16 cellular contexts compared by ENCODE assay signal in the genomic region with DNA sequence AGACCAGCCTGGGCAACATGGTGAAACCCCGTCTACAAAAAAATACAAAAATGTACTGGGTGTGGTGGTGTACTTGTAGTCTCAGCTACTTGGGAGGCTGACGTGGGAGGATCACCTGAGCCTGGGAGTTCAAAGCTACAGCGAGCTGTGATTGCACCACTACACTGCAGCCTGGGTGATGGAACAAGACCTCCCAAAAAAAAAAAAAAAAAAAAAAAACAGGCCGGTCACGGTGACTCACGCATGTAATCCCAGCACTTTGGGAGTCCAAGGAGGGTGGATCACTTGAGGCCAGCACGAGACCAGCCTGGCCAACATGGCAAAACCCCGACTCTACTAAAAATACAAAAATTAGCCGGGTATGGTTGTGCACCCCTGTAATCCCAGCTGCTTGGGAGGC.
"Had no signal": no experiment of that assay in that cellular context is flagged by ENCODE, and none has a peak within 500 bp of the region (broad histone marks: within the 10 kb centered on the region; RNA-seq: fewer than 3 reads in every experiment).

No MANE protein-coding gene starts in this region.

- FAIRE-seq: small intestine had no signal

- DNase-seq: colonic mucosa; effector CD4-positive, alpha-beta T cell; foreskin fibroblast; glutamatergic neuron; islet precursor cell; mammary epithelial cell; naive thymus-derived CD4-positive, alpha-beta T cell; nephron progenitor cell; sigmoid colon; small intestine; stimulated activated CD4-positive, alpha-beta T cell treated with anti-CD3 and anti-CD28 coated beads, Interleukin-12 subunit alpha, Interleukin-12 subunit beta, amount 100 ng/mL, for 4 hours; stimulated activated CD4-positive, alpha-beta T cell treated with anti-CD3 and anti-CD28 coated beads, Interleukin-2, amount 100 ng/mL, for 48 hours; stimulated activated naive CD4-positive, alpha-beta T cell treated with Interleukin-2 at 50 U/mL for 16 hours had no signal

- H3K4me3 ChIP-seq: colonic mucosa, gastroesophageal sphincter, right atrium auricular region, sigmoid colon had no signal

- H3K27ac ChIP-seq: colonic mucosa, gastroesophageal sphincter, right atrium auricular region, sigmoid colon had no signal

- ATAC-seq: gastroesophageal sphincter; left lobe of liver; naive thymus-derived CD4-positive, alpha-beta T cell had no signal

- H3K27me3 ChIP-seq: colonic mucosa, gastroesophageal sphincter, right atrium auricular region, sigmoid colon had no signal

- H3K9me3 ChIP-seq: colonic mucosa, gastroesophageal sphincter, right atrium auricular region, sigmoid colon had no signal

- H3K4me1 ChIP-seq: colonic mucosa, gastroesophageal sphincter, right atrium auricular region, sigmoid colon had no signal

- H3K36me3 ChIP-seq: colonic mucosa, gastroesophageal sphincter, right atrium auricular region, sigmoid colon had no signal
